9 cellular contexts compared by ENCODE assay signal in genomic region chr15:63497642-63498100, GRCh38. TPM values are rescaled to one million over a fixed set of nuclear protein-coding genes. Genes with fewer than 3 reads are reported as not detected.
DNase-seq lines count a peak whose midpoint lies in the region; ATAC-seq and TF ChIP-seq lines count a peak whose summit lies in the region.
"Had no signal": no experiment of that assay in that cellular context is flagged by ENCODE, and none has a peak within 500 bp of the region (broad histone marks: within the 10 kb centered on the region; RNA-seq: fewer than 3 reads in every experiment).

No MANE protein-coding gene starts in this region.

- no peaks in the 10 kb centered on the region for H3K27me3 Mint-ChIP-seq in stimulated activated naive CD8-positive, alpha-beta T cell treated with anti-CD3 and anti-CD28 coated beads, Interleukin-15, amount 100 ng/mL, for 72 hours
- H3K27me3 Mint-ChIP-seq in progenitor cell of endocrine pancreas = peaks cover 24% of the 10 kb centered on the region

- no peak overlapping the region for H3K4me3 Mint-ChIP-seq in stimulated activated naive CD8-positive, alpha-beta T cell treated with anti-CD3 and anti-CD28 coated beads, Interleukin-15, amount 100 ng/mL, for 72 hours
- H3K4me3 Mint-ChIP-seq in progenitor cell of endocrine pancreas (ENCODE audit: low read depth) = no peak overlapping the region

- H3K27ac Mint-ChIP-seq in stimulated activated naive CD8-positive, alpha-beta T cell treated with anti-CD3 and anti-CD28 coated beads, Interleukin-15, amount 100 ng/mL, for 72 hours = no peak overlapping the region
- no peak overlapping the region for H3K27ac Mint-ChIP-seq in progenitor cell of endocrine pancreas

- peak; percentile 85 for DNase-seq in NK-92 treated with Interleukin-12 subunit alpha and Interleukin-12 subunit beta, amount 100 ng/mL, for 24 hours (lab: John Stamatoyannopoulos, UW)
- DNase-seq in NK-92 (lab: John Stamatoyannopoulos, UW; ENCODE audit: unreplicated experiment) (no peak), germinal center (ENCODE audit: low spot score) (peak; percentile 52), SW 1271 (lab: John Stamatoyannopoulos, UW) (no peak), erythroblast (lab: John Stamatoyannopoulos, UW) (no peak), progenitor cell of endocrine pancreas (ENCODE audit: low spot score, unreplicated experiment) (no peak)
- peak; percentile 60 to 76 for DNase-seq in stimulated activated naive CD8-positive, alpha-beta T cell treated with anti-CD3 and anti-CD28 coated beads, Interleukin-15, amount 100 ng/mL, for 72 hours
- DNase-seq: NCI-H524 treated with DMSO at 0.1 percent for 48 hours had no signal

- TF ChIP-seq POLR2A in erythroblast (IDR thresholded peaks at IDR 0.05; ENCODE audit: low read length) = no peak

- no peaks in the 10 kb centered on the region for H3K4me1 Mint-ChIP-seq in stimulated activated naive CD8-positive, alpha-beta T cell treated with anti-CD3 and anti-CD28 coated beads, Interleukin-15, amount 100 ng/mL, for 72 hours
- H3K4me1 Mint-ChIP-seq in progenitor cell of endocrine pancreas (ENCODE audit: low read depth) = peaks cover 18% of the 10 kb centered on the region

- TF ChIP-seq CTCF in progenitor cell of endocrine pancreas (IDR thresholded peaks at IDR 0.05; ENCODE audit: unreplicated experiment) = no peak

- no peaks in the 10 kb centered on the region for H3K9me3 Mint-ChIP-seq in stimulated activated naive CD8-positive, alpha-beta T cell treated with anti-CD3 and anti-CD28 coated beads, Interleukin-15, amount 100 ng/mL, for 72 hours
- no peaks in the 10 kb centered on the region for H3K9me3 Mint-ChIP-seq in progenitor cell of endocrine pancreas (ENCODE audit: low read depth)

- H3K36me3 Mint-ChIP-seq in progenitor cell of endocrine pancreas (ENCODE audit: insufficient read depth) = no peaks in the 10 kb centered on the region

- ATAC-seq in activated CD4-positive, CD25-positive, alpha-beta regulatory T cell treated with anti-CD3 and anti-CD28 coated beads, Interleukin-2, amount 50 U/mL, for 24 hours = peak; percentile 42 to 46
- ATAC-seq in stimulated activated naive CD8-positive, alpha-beta T cell treated with anti-CD3 and anti-CD28 coated beads, Interleukin-15, amount 100 ng/mL, for 72 hours = peak; percentile 80

RNA-seq across cellular contexts. Expression of gene USP3, which starts 6.7 kb away (rescaled TPM):
- 77.0 and 81.2 TPM in 2 replicates for total RNA-seq in progenitor cell of endocrine pancreas

Comparison
In these comparisons a context has a peak if more than half of its experiments do, and no peak if none do; other contexts are left out.
1. DNase-seq: peak in NK-92 treated with Interleukin-12 subunit alpha and Interleukin-12 subunit beta, amount 100 ng/mL, for 24 hours (single experiment), germinal center (single experiment) and stimulated activated naive CD8-positive, alpha-beta T cell treated with anti-CD3 and anti-CD28 coated beads, Interleukin-15, amount 100 ng/mL, for 72 hours (2 of 2); none in NK-92 (single experiment), SW 1271 (0 of 2), erythroblast (0 of 2) and progenitor cell of endocrine pancreas (single experiment).